13 cellular contexts compared by ENCODE assay signal in genomic region chr11:128776088-128776433, GRCh38.
A peak's percentile ranks its signal among the peaks of the same experiment; 100 is the strongest.
DNase-seq lines count a peak whose midpoint lies in the region; ATAC-seq lines count a peak whose summit lies in the region.
"Had no signal": no experiment of that assay in that cellular context is flagged by ENCODE, and none has a peak within 500 bp of the region (broad histone marks: within the 10 kb centered on the region; RNA-seq: fewer than 3 reads in every experiment).

No MANE protein-coding gene starts in this region.

- peaks cover 59 to 77% of the 10 kb centered on the region in 2 donors for H3K36me3 Mint-ChIP-seq in stimulated activated naive B cell treated with anti-CD40 and anti-IgM and Interleukin-4, amounts not matched to agents 10 μg/mL and 1 μg/mL and 100 μg/mL, for 72 hours

- no peak overlapping the region for H3K27ac ChIP-seq in effector memory CD4-positive, alpha-beta T cell (ENCODE audit: insufficient read depth, low read length, poor library complexity, severe bottlenecking)

- no peaks in the 10 kb centered on the region for H3K27me3 Mint-ChIP-seq in stimulated activated naive B cell treated with anti-CD40 and anti-IgM and Interleukin-4, amounts not matched to agents 10 μg/mL and 1 μg/mL and 100 μg/mL, for 72 hours

- no peak overlapping the region for H3K4me3 ChIP-seq in effector memory CD4-positive, alpha-beta T cell (ENCODE audit: insufficient read depth, low read depth, low read length, poor library complexity, severe bottlenecking)
- H3K4me3 ChIP-seq: heart left ventricle, lung had no signal

- no peak for DNase-seq in activated CD4-positive, CD25-positive, alpha-beta regulatory T cell treated with anti-CD3 and anti-CD28 coated beads, Interleukin-2, amount 50 U/mL, for 72 hours
- peak; percentile 30 for DNase-seq in activated CD8-positive, alpha-beta memory T cell treated with anti-CD3 and anti-CD28 coated beads, Interleukin-2, amount 50 U/mL, for 4 hours
- DNase-seq in effector memory CD4-positive, alpha-beta T cell: peak; percentile 34 to 74 (median 39)
- no peak for DNase-seq in stimulated activated naive B cell treated with anti-CD40 and anti-IgM and Interleukin-4, amounts not matched to agents 10 μg/mL and 1 μg/mL and 100 μg/mL, for 72 hours
- DNase-seq in dermis blood vessel endothelial cell (no peak), cerebellum (ENCODE audit: low spot score) (no peak)
- DNase-seq: heart left ventricle, NCI-H1930 had no signal

- peaks cover 24% of the 10 kb centered on the region for H3K4me1 ChIP-seq in effector memory CD4-positive, alpha-beta T cell (ENCODE audit: control insufficient read depth, insufficient read depth, low read length, poor library complexity, severe bottlenecking)

- ATAC-seq in activated CD4-positive, CD25-positive, alpha-beta regulatory T cell treated with anti-CD3 and anti-CD28 coated beads, Interleukin-2, amount 50 U/mL, for 24 hours: peak; percentile 63 to 70
- peak; percentile 51 to 69 for ATAC-seq in stimulated activated naive B cell treated with anti-CD40 and anti-IgM and Interleukin-4, amounts not matched to agents 10 μg/mL and 1 μg/mL and 100 μg/mL, for 72 hours (replicated peaks)
- no peak for ATAC-seq in HG02588 (IDR thresholded peaks at IDR 0.05; ENCODE audit: unreplicated experiment)
- ATAC-seq: PC-3 had no signal

- peak overlapping the region in 1 of 2 donors; percentile 14 for H3K4me3 Mint-ChIP-seq in stimulated activated naive B cell treated with anti-CD40 and anti-IgM and Interleukin-4, amounts not matched to agents 10 μg/mL and 1 μg/mL and 100 μg/mL, for 72 hours
- H3K4me3 Mint-ChIP-seq: T-helper 2 cell treated with Interferon-gamma antibody and Interleukin-4, amounts not matched to agents 5 μg/mL and 100 μg/mL, for 36 hours had no signal

- H3K27me3 ChIP-seq in effector memory CD4-positive, alpha-beta T cell (replicated peaks; ENCODE audit: control insufficient read depth, insufficient read depth, low read length, poor library complexity, severe bottlenecking): no peaks in the 10 kb centered on the region
- H3K27me3 ChIP-seq: heart left ventricle had no signal

- H3K4me1 Mint-ChIP-seq in stimulated activated naive B cell treated with anti-CD40 and anti-IgM and Interleukin-4, amounts not matched to agents 10 μg/mL and 1 μg/mL and 100 μg/mL, for 72 hours: peaks cover 27 to 58% of the 10 kb centered on the region in 2 donors

- no peaks in the 10 kb centered on the region for H3K9me3 ChIP-seq in effector memory CD4-positive, alpha-beta T cell (ENCODE audit: control insufficient read depth, low read length)
- H3K9me3 ChIP-seq: heart left ventricle had no signal

- peaks cover 82% of the 10 kb centered on the region for H3K36me3 ChIP-seq in effector memory CD4-positive, alpha-beta T cell (ENCODE audit: control insufficient read depth, insufficient read depth, low read length)

- H3K27ac Mint-ChIP-seq in stimulated activated naive B cell treated with anti-CD40 and anti-IgM and Interleukin-4, amounts not matched to agents 10 μg/mL and 1 μg/mL and 100 μg/mL, for 72 hours: peak overlapping the region; percentile 75

- H3K9me3 Mint-ChIP-seq in stimulated activated naive B cell treated with anti-CD40 and anti-IgM and Interleukin-4, amounts not matched to agents 10 μg/mL and 1 μg/mL and 100 μg/mL, for 72 hours: peaks cover 2 to 3% of the 10 kb centered on the region in 2 donors
- H3K9me3 Mint-ChIP-seq: T-helper 2 cell treated with Interferon-gamma antibody and Interleukin-4, amounts not matched to agents 5 μg/mL and 100 μg/mL, for 36 hours had no signal

Comparison
In these comparisons a context has a peak if more than half of its experiments do, and no peak if none do; other contexts are left out.
1. DNase-seq: peak in activated CD8-positive, alpha-beta memory T cell treated with anti-CD3 and anti-CD28 coated beads, Interleukin-2, amount 50 U/mL, for 4 hours (single experiment) and effector memory CD4-positive, alpha-beta T cell (3 of 3); none in activated CD4-positive, CD25-positive, alpha-beta regulatory T cell treated with anti-CD3 and anti-CD28 coated beads, Interleukin-2, amount 50 U/mL, for 72 hours (single experiment), stimulated activated naive B cell treated with anti-CD40 and anti-IgM and Interleukin-4, amounts not matched to agents 10 μg/mL and 1 μg/mL and 100 μg/mL, for 72 hours (single experiment), dermis blood vessel endothelial cell (single experiment) and cerebellum (single experiment).